22 cellular contexts compared by ENCODE assay signal in genomic region chr9:106310782-106311181, GRCh38.
A peak's percentile ranks its signal among the peaks of the same experiment; 100 is the strongest.
DNase-seq lines count a peak whose midpoint lies in the region; ATAC-seq and TF ChIP-seq lines count a peak whose summit lies in the region.
"Had no signal": no experiment of that assay in that cellular context is flagged by ENCODE, and none has a peak within 500 bp of the region (broad histone marks: within the 10 kb centered on the region; RNA-seq: fewer than 3 reads in every experiment).

No MANE protein-coding gene starts in this region.

- dilution Hi-C loops in mammary epithelial cell (cut with HindIII; ENCODE audit: low sequenced_read_pairs) = no loop called here

- no peak for TF ChIP-seq POLR2A in breast epithelium (IDR thresholded peaks at IDR 0.05)

- WGBS in mammary epithelial cell (ENCODE audit: low coverage, missing lambda C conversion rate) = 100% methylated on average over 1 of the region's 1 CpG

- H3K27ac ChIP-seq in mammary epithelial cell (ENCODE audit: insufficient read depth, low read depth, low read length) = no peak overlapping the region
- H3K27ac ChIP-seq in breast epithelium = no peak overlapping the region
- H3K27ac ChIP-seq: foreskin keratinocyte, heart right ventricle, suprapubic skin had no signal

- peaks cover 9% of the 10 kb centered on the region for H3K4me1 ChIP-seq in mammary epithelial cell (ENCODE audit: insufficient read depth, low read length)
- no peaks in the 10 kb centered on the region for H3K4me1 ChIP-seq in breast epithelium
- H3K4me1 ChIP-seq: suprapubic skin had no signal

- TF ChIP-seq CTCF in mammary epithelial cell (conservative IDR thresholded peaks at IDR 0.05 in 1 of 2, IDR thresholded peaks at IDR 0.05 in 1 of 2; ENCODE audit: extremely low read depth in 1 of 2, insufficient read depth in 1 of 2, low read depth in 1 of 2, low read length in 2 of 2) (no peak), breast epithelium (IDR thresholded peaks at IDR 0.05) (no peak)

- DNase-seq in mammary epithelial cell = peak; percentile 4
- no peak for DNase-seq in breast epithelium (ENCODE audit: low spot score in 2 of 2)
- peak; percentile 8 for DNase-seq in Jurkat, Clone E6-1 (ENCODE audit: low read depth, low spot score)
- peak; percentile 37 for DNase-seq in SK-MEL-5 (ENCODE audit: low read depth, low spot score)
- no peak for DNase-seq in stimulated activated CD8-positive, alpha-beta memory T cell treated with anti-CD3 and anti-CD28 coated beads, Interleukin-4, amount 100 ng/mL, for 48 hours
- DNase-seq: activated CD4-positive, alpha-beta T cell treated with anti-CD3 and anti-CD28 coated beads for 36 hours; activated naive CD4-positive, alpha-beta T cell; activated T-cell treated with anti-CD3 and anti-CD28 coated beads, Interleukin-2, amount 50 U/mL, for 48 hours; AML-193; CD8-positive, alpha-beta T cell; DMS153; effector memory CD4-positive, alpha-beta T cell; foreskin keratinocyte; heart right ventricle; naive thymus-derived CD8-positive, alpha-beta T cell; NCI-H2081 treated with DMSO at 0.1 percent for 48 hours; NCI-H82 had no signal

- H3K4me3 ChIP-seq in mammary epithelial cell (replicated peaks in 1 of 3; ENCODE audit: insufficient read depth in 1 of 3, low read depth in 2 of 3, low read length in 3 of 3) = no peak overlapping the region
- no peak overlapping the region for H3K4me3 ChIP-seq in breast epithelium
- H3K4me3 ChIP-seq in Jurkat, Clone E6-1 (ENCODE audit: low read length) = no peak overlapping the region
- H3K4me3 ChIP-seq: heart right ventricle, suprapubic skin had no signal

- no TSS peak for BruUV-seq in mammary epithelial cell (replicated peaks; lab: Mats Ljungman, UMichigan)

- CTCF ChIA-PET in mammary epithelial cell (lab: Charles Lee; ENCODE audit: low non-redundant PET) = no interaction called here

- H3K9me3 ChIP-seq in mammary epithelial cell (replicated peaks; ENCODE audit: insufficient read depth, low read length) = no peaks in the 10 kb centered on the region
- no peaks in the 10 kb centered on the region for H3K9me3 ChIP-seq in breast epithelium
- H3K9me3 ChIP-seq: suprapubic skin had no signal

- intact Hi-C loops in mammary epithelial cell (cut with micrococcal nuclease) (no loop called here), breast epithelium (cut with DNase I; ENCODE audit: low total_unique reads) (no loop called here)

- H3K36me3 ChIP-seq in mammary epithelial cell (ENCODE audit: insufficient read depth, low read length) = no peaks in the 10 kb centered on the region
- H3K36me3 ChIP-seq in breast epithelium = no peaks in the 10 kb centered on the region
- H3K36me3 ChIP-seq: heart right ventricle, suprapubic skin had no signal

- H3K79me2 ChIP-seq in mammary epithelial cell (ENCODE audit: insufficient read depth, low read length) = no peaks in the 10 kb centered on the region

- ATAC-seq in HG02610 (IDR thresholded peaks at IDR 0.05; ENCODE audit: unreplicated experiment) (no peak), GM18861 (IDR thresholded peaks at IDR 0.05; ENCODE audit: unreplicated experiment) (no peak), HG02973 (IDR thresholded peaks at IDR 0.05; ENCODE audit: unreplicated experiment) (no peak)
- ATAC-seq: activated CD4-positive, alpha-beta T cell treated with anti-CD3 and anti-CD28 coated beads for 36 hours; CD8-positive, alpha-beta T cell; foreskin keratinocyte; heart right ventricle; naive thymus-derived CD8-positive, alpha-beta T cell; stimulated activated effector memory CD8-positive, alpha-beta T cell treated with anti-CD3 and anti-CD28 coated beads, Interleukin-12 subunit alpha, Interleukin-12 subunit beta, amount 100 ng/mL, for 72 hours had no signal

- in situ Hi-C loops in mammary epithelial cell (cut with MboI; ENCODE audit: low sequenced_read_pairs in 2 of 2) = no loop called here
- in situ Hi-C loops in SK-MEL-5 (cut with HindIII; ENCODE audit: low pct_unique_long_range_greater_than_20kb, low sequenced_read_pairs) = no loop called here

- H3K27me3 ChIP-seq in mammary epithelial cell (ENCODE audit: insufficient read depth, low read length) (no peaks in the 10 kb centered on the region), breast epithelium (no peaks in the 10 kb centered on the region)
- H3K27me3 ChIP-seq: foreskin keratinocyte, heart right ventricle, suprapubic skin had no signal

- H4K20me1 ChIP-seq in mammary epithelial cell (ENCODE audit: insufficient read depth, low read length) = no peaks in the 10 kb centered on the region

- H3K4me2 ChIP-seq in mammary epithelial cell (ENCODE audit: insufficient read depth, low read depth, low read length) = no peak overlapping the region

- H2AFZ ChIP-seq in mammary epithelial cell (ENCODE audit: low read depth, low read length) = no peak overlapping the region

- H3K9ac ChIP-seq in mammary epithelial cell (ENCODE audit: insufficient read depth, low read length) = no peak overlapping the region

Comparison
In these comparisons a context has a peak if more than half of its experiments do, and no peak if none do; other contexts are left out.
1. DNase-seq: peak in mammary epithelial cell (single experiment), Jurkat, Clone E6-1 (single experiment) and SK-MEL-5 (single experiment); none in breast epithelium (0 of 2) and stimulated activated CD8-positive, alpha-beta memory T cell treated with anti-CD3 and anti-CD28 coated beads, Interleukin-4, amount 100 ng/mL, for 48 hours (single experiment).